Comparison of ENCODE assay signal across 22 cellular contexts in the genomic region with DNA sequence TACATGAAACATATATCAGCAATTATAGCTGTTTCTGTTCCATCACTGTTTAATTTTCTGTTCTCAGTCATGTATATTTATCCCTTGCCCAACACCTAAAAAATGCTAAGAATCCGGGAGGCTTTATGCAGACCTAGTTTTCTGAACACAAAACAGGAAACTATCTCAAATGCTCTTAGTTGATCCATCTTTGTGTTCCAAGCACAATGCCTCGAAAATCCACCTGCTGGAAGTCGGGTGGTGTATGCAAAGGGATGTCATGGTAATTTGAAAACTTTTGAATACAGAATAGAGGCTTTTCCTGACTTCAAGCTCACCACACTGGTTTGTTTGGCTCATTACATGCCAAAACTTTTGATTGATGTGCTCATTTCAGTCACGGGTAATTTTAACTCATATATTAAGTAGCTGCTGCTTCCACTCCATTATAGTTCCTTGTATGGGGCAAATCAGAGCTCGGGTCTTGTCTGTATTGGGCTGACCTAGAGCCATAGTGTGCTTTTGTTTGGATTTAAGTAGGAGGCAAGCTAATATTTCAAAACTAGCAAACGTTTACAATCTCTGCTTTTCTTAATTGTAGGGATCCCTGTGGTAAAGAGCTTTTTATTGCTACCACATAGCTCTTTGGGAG.
"Had no signal": no experiment of that assay in that cellular context is flagged by ENCODE, and none has a peak within 500 bp of the region (broad histone marks: within the 10 kb centered on the region; RNA-seq: fewer than 3 reads in every experiment).

No MANE protein-coding gene starts in this region.

- H3K4me1 ChIP-seq: colonic mucosa, prostate gland, sigmoid colon, testis had no signal

- H2AFZ ChIP-seq: hepatocyte had no signal

- H3K27me3 ChIP-seq: cardiac muscle cell, colonic mucosa, hepatocyte, sigmoid colon, testis had no signal

- H3K27ac ChIP-seq: cardiac muscle cell, colonic mucosa, epithelial cell of prostate, hepatocyte, prostate gland, sigmoid colon, testis had no signal

- H3K4me3 ChIP-seq: cardiac muscle cell, colonic mucosa, hepatocyte, lung, prostate gland, sigmoid colon, testis had no signal

- H3K4me1 Mint-ChIP-seq: activated CD4-positive, alpha-beta T cell treated with anti-CD3 and anti-CD28 coated beads, Interleukin-2, amount 10 ng/mL, durations not matched to agents 7 days and 5 days; activated naive CD8-positive, alpha-beta T cell treated with anti-CD3 and anti-CD28 coated beads, Interleukin-2, amount 50 U/mL, for 24 hours; immature natural killer cell; naive thymus-derived CD4-positive, alpha-beta T cell; stimulated activated naive CD8-positive, alpha-beta T cell treated with anti-CD3 and anti-CD28 coated beads, Interleukin-15, amount 100 ng/mL, for 72 hours had no signal

- DNase-seq: activated CD4-positive, alpha-beta T cell treated with anti-CD3 and anti-CD28 coated beads, Interleukin-2, amount 10 ng/mL, durations not matched to agents 7 days and 5 days; activated CD4-positive, CD25-positive, alpha-beta regulatory T cell; activated CD8-positive, alpha-beta memory T cell treated with anti-CD3 and anti-CD28 coated beads for 24 hours; activated naive CD4-positive, alpha-beta T cell treated with Interleukin-2 at 50 U/mL for 16 hours; activated naive CD8-positive, alpha-beta T cell treated with anti-CD3 and anti-CD28 coated beads, Interleukin-2, amount 50 U/mL, for 24 hours; colonic mucosa; effector CD8-positive, alpha-beta T cell; immature natural killer cell; naive thymus-derived CD4-positive, alpha-beta T cell; occipital lobe; sigmoid colon; stimulated activated CD4-positive, alpha-beta T cell treated with anti-CD3 and anti-CD28 coated beads, Interleukin-4, amount 100 ng/mL, for 1 hour; stimulated activated naive CD8-positive, alpha-beta T cell treated with anti-CD3 and anti-CD28 coated beads, Interleukin-15, amount 100 ng/mL, for 72 hours; T-helper 2 cell; testis had no signal

- H3K27ac Mint-ChIP-seq: activated CD4-positive, alpha-beta T cell treated with anti-CD3 and anti-CD28 coated beads, Interleukin-2, amount 10 ng/mL, durations not matched to agents 7 days and 5 days; activated naive CD8-positive, alpha-beta T cell treated with anti-CD3 and anti-CD28 coated beads, Interleukin-2, amount 50 U/mL, for 24 hours; immature natural killer cell; naive thymus-derived CD4-positive, alpha-beta T cell; stimulated activated naive CD8-positive, alpha-beta T cell treated with anti-CD3 and anti-CD28 coated beads, Interleukin-15, amount 100 ng/mL, for 72 hours had no signal

- FAIRE-seq: astrocyte, TTC549 had no signal

- H3K36me3 Mint-ChIP-seq: immature natural killer cell; naive thymus-derived CD4-positive, alpha-beta T cell had no signal

- H3K79me2 ChIP-seq: hepatocyte had no signal

- H3K9me3 ChIP-seq: colonic mucosa, prostate gland, sigmoid colon, testis had no signal

- H3K9me3 Mint-ChIP-seq: activated CD4-positive, alpha-beta T cell treated with anti-CD3 and anti-CD28 coated beads, Interleukin-2, amount 10 ng/mL, durations not matched to agents 7 days and 5 days; activated naive CD8-positive, alpha-beta T cell treated with anti-CD3 and anti-CD28 coated beads, Interleukin-2, amount 50 U/mL, for 24 hours; stimulated activated naive CD8-positive, alpha-beta T cell treated with anti-CD3 and anti-CD28 coated beads, Interleukin-15, amount 100 ng/mL, for 72 hours had no signal

- H3K4me2 ChIP-seq: hepatocyte had no signal

- H3K27me3 Mint-ChIP-seq: activated CD4-positive, alpha-beta T cell treated with anti-CD3 and anti-CD28 coated beads, Interleukin-2, amount 10 ng/mL, durations not matched to agents 7 days and 5 days; activated naive CD8-positive, alpha-beta T cell treated with anti-CD3 and anti-CD28 coated beads, Interleukin-2, amount 50 U/mL, for 24 hours; naive thymus-derived CD4-positive, alpha-beta T cell; stimulated activated naive CD8-positive, alpha-beta T cell treated with anti-CD3 and anti-CD28 coated beads, Interleukin-15, amount 100 ng/mL, for 72 hours had no signal

- H3K36me3 ChIP-seq: cardiac muscle cell, colonic mucosa, prostate gland, sigmoid colon had no signal

- H3K4me3 Mint-ChIP-seq: activated CD4-positive, alpha-beta T cell treated with anti-CD3 and anti-CD28 coated beads, Interleukin-2, amount 10 ng/mL, durations not matched to agents 7 days and 5 days; activated naive CD8-positive, alpha-beta T cell treated with anti-CD3 and anti-CD28 coated beads, Interleukin-2, amount 50 U/mL, for 24 hours; immature natural killer cell; naive thymus-derived CD4-positive, alpha-beta T cell; stimulated activated naive CD8-positive, alpha-beta T cell treated with anti-CD3 and anti-CD28 coated beads, Interleukin-15, amount 100 ng/mL, for 72 hours had no signal

- ATAC-seq: activated naive CD8-positive, alpha-beta T cell treated with anti-CD3 and anti-CD28 coated beads, Interleukin-2, amount 50 U/mL, for 24 hours; naive thymus-derived CD4-positive, alpha-beta T cell; stimulated activated naive CD8-positive, alpha-beta T cell treated with anti-CD3 and anti-CD28 coated beads, Interleukin-15, amount 100 ng/mL, for 72 hours had no signal
